In the genomic region with DNA sequence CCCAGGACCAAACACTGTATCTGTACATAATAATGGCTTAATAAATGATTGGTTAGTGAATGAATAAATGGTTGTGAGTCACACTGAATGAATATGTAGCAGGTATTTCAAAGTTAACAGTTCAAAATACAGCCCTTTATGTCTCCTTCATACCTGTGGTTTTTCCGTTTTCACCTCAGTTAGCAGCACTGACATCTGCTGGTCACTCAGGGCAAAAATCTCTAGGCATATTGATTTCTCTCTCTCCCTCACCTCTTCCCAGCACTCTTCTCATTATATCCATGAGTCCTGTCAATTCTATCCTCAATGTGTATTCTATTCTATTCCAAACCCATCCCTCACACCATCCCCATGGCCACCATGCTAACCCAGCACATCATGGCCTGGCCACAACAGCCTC, we compare ENCODE assay signal across 28 cellular contexts.
DNase-seq lines count a peak whose midpoint lies in the region; ATAC-seq, FAIRE-seq and TF ChIP-seq lines count a peak whose summit lies in the region.
"Had no signal": no experiment of that assay in that cellular context is flagged by ENCODE, and none has a peak within 500 bp of the region (broad histone marks: within the 10 kb centered on the region; RNA-seq: fewer than 3 reads in every experiment).

No MANE protein-coding gene starts in this region.

- POLR2A ChIA-PET in HepG2 (lab: Yijun Ruan, JAX): no interaction called here

- TF ChIP-seq POLR2A in HepG2 (IDR thresholded peaks at IDR 0.05; ENCODE audit: insufficient read depth in 1 of 2, low read depth in 2 of 2, low read length in 2 of 2): no peak

- peaks cover 28 to 78% (median 56%) of the 10 kb centered on the region in 7 donors for H3K9me3 Mint-ChIP-seq in CD14-positive monocyte

- TF ChIP-seq CTCF in DND-41 (IDR thresholded peaks at IDR 0.05; ENCODE audit: borderline replicate concordance, extremely low read depth, low read length, poor library complexity, severe bottlenecking): peak; percentile 37
- TF ChIP-seq CTCF in HepG2 (CRISPR knock-in tag; IDR thresholded peaks at IDR 0.05): peak; percentile 49
- no peak for TF ChIP-seq CTCF in GM20000 (IDR thresholded peaks at IDR 0.05; ENCODE audit: extremely low read depth, missing control alignments)
- no peak for TF ChIP-seq CTCF in CD14-positive monocyte (IDR thresholded peaks at IDR 0.05)

- no peak for DNase-seq in DND-41
- peak; percentile 30 for DNase-seq in HT-29 (ENCODE audit: low spot score)
- peak; percentile 22 for DNase-seq in astrocyte of the hippocampus (ENCODE audit: low read depth, low spot score)
- peak; percentile 13 for DNase-seq in HepG2 (ENCODE audit: low spot score)
- no peak for DNase-seq in GM20000 (ENCODE audit: low spot score)
- no peak for DNase-seq in GM19238 (ENCODE audit: insufficient read length, low spot score)
- DNase-seq in CD14-positive monocyte (ENCODE audit: low spot score): no peak
- DNase-seq: activated CD4-positive, alpha-beta T cell treated with anti-CD3 and anti-CD28 coated beads, Interleukin-2, amount 50 U/mL, for 1 hour; activated effector memory CD4-positive, alpha-beta T cell treated with Interleukin-2 at 50 U/mL for 16 hours; activated naive CD8-positive, alpha-beta T cell treated with anti-CD3 and anti-CD28 coated beads, Interleukin-2, amount 10 ng/mL, durations not matched to agents 7 days and 5 days; activated T-cell treated with anti-CD3 and anti-CD28 coated beads, Interleukin-2, amount 50 U/mL, for 1 hour; Caco-2; cortex of kidney; DMS79; effector memory CD4-positive, alpha-beta T cell; erythroblast; GF-D8; glutamatergic neuron; KG1; NCI-H2029; NCI-H526 treated with DMSO at 0.1 percent for 48 hours; SJCRH30; stimulated activated CD4-positive, alpha-beta T cell treated with anti-CD3 and anti-CD28 coated beads, Interleukin-4, amount 100 ng/mL, for 24 hours; T1000 had no signal

- no peak overlapping the region for H3K9ac ChIP-seq in DND-41 (ENCODE audit: low read depth, low read length)
- H3K9ac ChIP-seq in HepG2 (ENCODE audit: insufficient read depth, low read depth, low read length): no peak overlapping the region
- H3K9ac ChIP-seq: BLaER1 had no signal

- H3K4me3 ChIP-seq in DND-41 (ENCODE audit: low read depth in 1 of 2, low read length in 2 of 2) (no peak overlapping the region), HepG2 (replicated peaks in 1 of 3; ENCODE audit: insufficient read depth in 1 of 3, low read depth in 2 of 3, low read length in 3 of 3) (no peak overlapping the region)
- H3K4me3 ChIP-seq: BLaER1 had no signal

- CTCF ChIA-PET in HepG2 (lab: Yijun Ruan, JAX; ENCODE audit: low intra/inter-chr PET ratio, low total read pairs): no interaction called here

- no peak overlapping the region for H3K4me3 Mint-ChIP-seq in CD14-positive monocyte

- BruUV-seq in HepG2 (replicated peaks; lab: Mats Ljungman, UMichigan): no TSS peak

- H3K27me3 Mint-ChIP-seq in CD14-positive monocyte (ENCODE audit: low read depth in 3 of 3): no peaks in the 10 kb centered on the region
- H3K27me3 Mint-ChIP-seq: activated naive CD8-positive, alpha-beta T cell treated with anti-CD3 and anti-CD28 coated beads, Interleukin-2, amount 10 ng/mL, durations not matched to agents 7 days and 5 days had no signal

- H3K36me3 Mint-ChIP-seq in CD14-positive monocyte: no peaks in the 10 kb centered on the region

- H3K9me3 ChIP-seq in DND-41 (ENCODE audit: insufficient read depth, low read length, severe bottlenecking) (peaks cover 10% of the 10 kb centered on the region), HepG2 (ENCODE audit: low read length) (peaks cover 19% of the 10 kb centered on the region)

- no peak for TF ChIP-seq RAD21 in HepG2 (CRISPR knock-in tag; IDR thresholded peaks at IDR 0.05)

- 20% methylated on average over 1 of the region's 1 CpG for WGBS in HepG2 (ENCODE audit: low lambda C conversion rate)

- H2AFZ ChIP-seq in DND-41 (ENCODE audit: low read depth, low read length) (no peak overlapping the region), HepG2 (ENCODE audit: low read length) (no peak overlapping the region)

- ATAC-seq in DND-41 (ENCODE audit: insufficient read depth, low read depth): no peak
- ATAC-seq in HepG2: no peak; the same call in 2 of the 3 replicates
- no peak for ATAC-seq in GM19455 (IDR thresholded peaks at IDR 0.05; ENCODE audit: unreplicated experiment)

- H3K27ac ChIP-seq in DND-41 (ENCODE audit: low read length) (no peak overlapping the region), HepG2 (ENCODE audit: extremely low read length, insufficient read depth, low read length) (no peak overlapping the region)
- H3K27ac ChIP-seq: ascending aorta, BLaER1, SJCRH30 had no signal

- H4K20me1 ChIP-seq in DND-41 (ENCODE audit: insufficient read depth, low read length): no peaks in the 10 kb centered on the region
- no peaks in the 10 kb centered on the region for H4K20me1 ChIP-seq in HepG2 (ENCODE audit: insufficient read depth, low read length)
- H4K20me1 ChIP-seq: BLaER1 had no signal

- no peaks in the 10 kb centered on the region for H3K4me1 ChIP-seq in DND-41 (ENCODE audit: insufficient read depth, low read length)
- no peaks in the 10 kb centered on the region for H3K4me1 ChIP-seq in HepG2 (ENCODE audit: insufficient read depth, low read length)
- H3K4me1 ChIP-seq: ascending aorta, Caco-2, SJCRH30 had no signal

- H3K27me3 ChIP-seq in DND-41 (ENCODE audit: insufficient read depth, low read length, poor library complexity): no peaks in the 10 kb centered on the region
- peaks cover 0 to 4% of the 10 kb centered on the region in 2 experiments; a peak in 2 of 5 replicates for H3K27me3 ChIP-seq in HepG2 (ENCODE audit: control insufficient read depth in 1 of 2, insufficient read depth in 2 of 2, low read length in 2 of 2)
- H3K27me3 ChIP-seq: ascending aorta, BLaER1, SJCRH30 had no signal

- H3K4me1 Mint-ChIP-seq in CD14-positive monocyte: peaks cover 8% of the 10 kb centered on the region

- H3K36me3 ChIP-seq in DND-41 (ENCODE audit: insufficient read depth, low read length) (no peaks in the 10 kb centered on the region), HepG2 (replicated peaks in 1 of 2; ENCODE audit: control insufficient read depth in 1 of 2, insufficient read depth in 2 of 2, low read length in 2 of 2) (no peaks in the 10 kb centered on the region)
- H3K36me3 ChIP-seq: ascending aorta, BLaER1, SJCRH30 had no signal

- no peak overlapping the region for H3K27ac Mint-ChIP-seq in CD14-positive monocyte
- H3K27ac Mint-ChIP-seq: activated naive CD8-positive, alpha-beta T cell treated with anti-CD3 and anti-CD28 coated beads, Interleukin-2, amount 10 ng/mL, durations not matched to agents 7 days and 5 days had no signal

- intact Hi-C loops in HepG2 (cut with micrococcal nuclease; ENCODE audit: unreplicated experiment): no loop called here
- intact Hi-C loops in CD14-positive monocyte (cut with micrococcal nuclease): no loop called here

- FAIRE-seq in HepG2 (lab: Jason Lieb, UNC): no peak
- FAIRE-seq: keratinocyte had no signal

- TF ChIP-seq EP300 in HepG2 (IDR thresholded peaks at IDR 0.05; ENCODE audit: low read depth in 2 of 2, low read length in 2 of 2): no peak
- TF ChIP-seq EP300 in HepG2 (CRISPR knock-in tag; IDR thresholded peaks at IDR 0.05; ENCODE audit: borderline replicate concordance): no peak

- H3K4me2 ChIP-seq in DND-41 (ENCODE audit: insufficient read depth, low read length) (no peak overlapping the region), HepG2 (ENCODE audit: low read depth, low read length) (no peak overlapping the region)
- H3K4me2 ChIP-seq: BLaER1 had no signal

- no peaks in the 10 kb centered on the region for H3K79me2 ChIP-seq in DND-41 (ENCODE audit: insufficient read depth, low read length)
- no peaks in the 10 kb centered on the region for H3K79me2 ChIP-seq in HepG2 (ENCODE audit: insufficient read depth, low read length)

- in situ Hi-C loops in HepG2 (cut with HindIII; ENCODE audit: extremely low pct_ligation_motif_present, low pct_unique_long_range_greater_than_20kb): no loop called here

TF ChIP-seq in HepG2, 621 proteins besides CTCF, POLR2A, EP300 and RAD21:
- TF ChIP-seq STAG1 (CRISPR knock-in tag; IDR thresholded peaks at IDR 0.05): peak; percentile 40; the same call in 1 of the 2 replicates
- TF ChIP-seq ZSCAN25 (CRISPR knock-in tag; IDR thresholded peaks at IDR 0.05): 0 out of 2 replicates have a peak, but pooled peaks have one; percentile 40
- TF ChIP-seq SMC3 (IDR thresholded peaks at IDR 0.05; ENCODE audit: low read length): 0 out of 2 replicates have a peak, but pooled peaks have one; percentile 9
- TF ChIP-seq ZNF615 (CRISPR knock-in tag; IDR thresholded peaks at IDR 0.05; ENCODE audit: borderline replicate concordance): no peak
- peak; percentile 82 for TF ChIP-seq ONECUT2 (CRISPR knock-in tag; IDR thresholded peaks at IDR 0.05)
- TF ChIP-seq KAT7 (CRISPR knock-in tag; IDR thresholded peaks at IDR 0.05; ENCODE audit: borderline replicate concordance): no peak

Comparison
In these comparisons a context has a peak if more than half of its experiments do, and no peak if none do; other contexts are left out.
1. DNase-seq: peak in HT-29 (single experiment), astrocyte of the hippocampus (single experiment) and HepG2 (single experiment); none in DND-41 (single experiment), GM20000 (single experiment), GM19238 (single experiment) and CD14-positive monocyte (single experiment).
2. CTCF ChIP-seq: peak in DND-41 (single experiment) and HepG2 (single experiment); none in GM20000 (single experiment) and CD14-positive monocyte (single experiment).